Comparison of ENCODE assay signal across 8 cellular contexts in the genomic region with DNA sequence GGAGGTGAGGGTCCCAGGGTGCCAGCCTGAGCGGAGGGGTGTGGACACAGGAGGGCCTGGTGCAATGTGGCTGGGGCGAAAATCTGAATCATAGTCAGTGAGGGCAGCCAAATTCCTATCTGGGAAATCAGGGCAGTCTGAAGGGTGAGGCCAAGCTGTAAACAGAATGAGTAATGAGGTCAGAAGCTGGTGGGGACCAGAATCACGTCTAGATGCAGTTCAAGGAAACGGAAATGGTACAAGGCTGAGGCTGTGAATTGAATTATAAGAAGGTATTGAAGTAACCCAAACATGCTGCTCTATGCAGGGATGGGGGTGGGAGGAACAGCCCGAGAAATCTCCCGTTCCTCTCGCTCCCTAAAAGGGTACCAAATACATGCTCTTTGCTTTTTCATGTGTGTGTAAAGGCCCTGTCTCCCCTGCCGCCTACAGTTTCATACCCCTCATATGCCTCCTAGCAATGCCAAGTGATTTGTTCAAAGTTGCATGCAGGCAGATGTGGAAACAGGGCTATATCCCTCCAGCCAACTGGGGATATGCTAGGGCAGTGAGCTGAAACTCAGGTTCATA. TPM values are rescaled to one million over a fixed set of nuclear protein-coding genes. Genes with fewer than 3 reads are reported as not detected.
DNase-seq lines count a peak whose midpoint lies in the region; ATAC-seq, FAIRE-seq and TF ChIP-seq lines count a peak whose summit lies in the region.

No MANE protein-coding gene starts in this region.

- DNase-seq in A549 (ENCODE audit: low read depth in 1 of 2, low spot score in 1 of 2) (peak; percentile 88 to 96), bronchial epithelial cell (ENCODE audit: low read depth) (peak; percentile 99), uterus (peak; percentile 28 to 70), foreskin melanocyte (no peak), DMS53 treated with DMSO at 0.1 percent for 48 hours (lab: John Stamatoyannopoulos, UW; ENCODE audit: unreplicated experiment) (no peak), NCI-H82 (lab: John Stamatoyannopoulos, UW) (no peak)

- peak; percentile 64 to 78 for ATAC-seq in A549

- peak overlapping the region in 1 of 2 donors; percentile 23 for H3K9ac ChIP-seq in liver (ENCODE audit: low read depth in 1 of 2, low read length in 2 of 2)

- no peaks in the 10 kb centered on the region for H3K9me3 ChIP-seq in A549
- no peaks in the 10 kb centered on the region for H3K9me3 ChIP-seq in liver (ENCODE audit: control insufficient read depth in 4 of 4, low read length in 3 of 4)
- H3K9me3 ChIP-seq in uterus: no peaks in the 10 kb centered on the region

- peak overlapping the region; percentile 85 for H3K4me2 ChIP-seq in A549

- H3K4me3 ChIP-seq in A549 (no peak overlapping the region), bronchial epithelial cell (ENCODE audit: low read depth, low read length) (no peak overlapping the region), liver (ENCODE audit: low read depth in 1 of 3, low read length in 3 of 3) (no peak overlapping the region), uterus (no peak overlapping the region)

- WGBS in A549 (ENCODE audit: missing lambda C conversion rate): 3% methylated on average over 8 of the region's 8 CpGs
- WGBS in liver: 60% methylated on average over 8 of the region's 8 CpGs

- H3K27me3 ChIP-seq in bronchial epithelial cell (ENCODE audit: control insufficient read depth, insufficient read depth, low read length) (no peaks in the 10 kb centered on the region), liver (ENCODE audit: control insufficient read depth in 4 of 4, insufficient read depth in 4 of 4, low read length in 3 of 4) (no peaks in the 10 kb centered on the region), uterus (no peaks in the 10 kb centered on the region)

- POLR2A ChIA-PET in A549 (lab: Yijun Ruan, JAX): interaction anchor here (0.9 to 2.6 kb wide), 8 partner anchors 9 to 149 kb away, joined by 3 to 20 read pairs (median 6); a partner anchor contains a TSS

- TF ChIP-seq RAD21 in A549 (conservative IDR thresholded peaks at IDR 0.05 in 1 of 2, IDR thresholded peaks at IDR 0.05 in 1 of 2) (no peak; a peak in 2 of 5 replicates), Ishikawa (IDR thresholded peaks at IDR 0.05; ENCODE audit: low read depth) (no peak), liver (IDR thresholded peaks at IDR 0.05) (peak; percentile 9 to 18)

- H3K27ac ChIP-seq in A549 (peak overlapping the region; percentile 93 to 96), liver (ENCODE audit: low read depth in 1 of 2, low read length in 2 of 2) (peak overlapping the region; percentile 61 to 81), uterus (peak overlapping the region; percentile 77 to 91)

- FAIRE-seq in A549 (lab: Jason Lieb, UNC): no peak
- peak; percentile 77 for FAIRE-seq in bronchial epithelial cell (lab: Jason Lieb, UNC)

- TF ChIP-seq EP300 in A549 (IDR thresholded peaks at IDR 0.05): peak; percentile 60 to 74; a peak in 2 of 5 replicates
- no peak for TF ChIP-seq EP300 in Ishikawa (IDR thresholded peaks at IDR 0.05; ENCODE audit: borderline replicate concordance)

- H3K36me3 ChIP-seq in bronchial epithelial cell (ENCODE audit: control insufficient read depth, insufficient read depth, low read length): no peaks in the 10 kb centered on the region
- H3K36me3 ChIP-seq in liver (ENCODE audit: control insufficient read depth in 4 of 4, insufficient read depth in 3 of 4, low read depth in 1 of 4, low read length in 3 of 4): no peaks in the 10 kb centered on the region
- H3K36me3 ChIP-seq in uterus: no peaks in the 10 kb centered on the region

- CTCF ChIA-PET in A549 (lab: Yijun Ruan, JAX): interaction anchor here (0.7 to 10.1 kb wide), 10 partner anchors 10 to 117 kb away, joined by 3 to 64 read pairs (median 4); no protein-coding TSS in a partner anchor

- TF ChIP-seq POLR2A in A549 (IDR thresholded peaks at IDR 0.05; ENCODE audit: low read length): no peak
- no peak for TF ChIP-seq POLR2A in uterus (IDR thresholded peaks at IDR 0.05)

- TF ChIP-seq CTCF in A549 (IDR thresholded peaks at IDR 0.05) (no peak), bronchial epithelial cell (IDR thresholded peaks at IDR 0.05; ENCODE audit: insufficient read depth, low read length, severe bottlenecking) (no peak), liver (IDR thresholded peaks at IDR 0.05; ENCODE audit: low read depth, low read length, missing input control) (no peak), uterus (IDR thresholded peaks at IDR 0.05) (no peak)

- peaks cover 82% of the 10 kb centered on the region for H3K4me1 ChIP-seq in A549
- peaks cover 11 to 32% (median 17%) of the 10 kb centered on the region in 4 donors for H3K4me1 ChIP-seq in liver (ENCODE audit: control insufficient read depth in 4 of 4, insufficient read depth in 4 of 4, low read length in 3 of 4)
- H3K4me1 ChIP-seq in uterus: peaks cover 0 to 11% of the 10 kb centered on the region in 2 donors

- intact Hi-C loops in uterus (cut with DNase I; ENCODE audit: low total_unique reads): no loop called here

TF ChIP-seq in A549, 52 proteins besides CTCF, POLR2A, EP300 and RAD21 (continues in another document):
- TF ChIP-seq, protein P1, sequence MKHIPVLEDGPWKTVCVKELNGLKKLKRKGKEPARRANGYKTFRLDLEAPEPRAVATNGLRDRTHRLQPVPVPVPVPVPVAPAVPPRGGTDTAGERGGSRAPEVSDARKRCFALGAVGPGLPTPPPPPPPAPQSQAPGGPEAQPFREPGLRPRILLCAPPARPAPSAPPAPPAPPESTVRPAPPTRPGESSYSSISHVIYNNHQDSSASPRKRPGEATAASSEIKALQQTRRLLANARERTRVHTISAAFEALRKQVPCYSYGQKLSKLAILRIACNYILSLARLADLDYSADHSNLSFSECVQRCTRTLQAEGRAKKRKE (CRISPR knock-in tag; IDR thresholded peaks at IDR 0.05; ENCODE audit: low read depth): peak; percentile 57; the same call in 1 of the 2 replicates
- TF ChIP-seq HOXB5 (CRISPR knock-in tag; IDR thresholded peaks at IDR 0.05): peak; percentile 67
- TF ChIP-seq ESRRA (IDR thresholded peaks at IDR 0.05; ENCODE audit: borderline replicate concordance, low read length): no peak
- no peak for TF ChIP-seq CHD4 (IDR thresholded peaks at IDR 0.05; ENCODE audit: borderline replicate concordance)
- peak in 1 of 2 experiments; percentile 73; a peak in 1 of 4 replicates for TF ChIP-seq CEBPB (IDR thresholded peaks at IDR 0.05)
- no peak for TF ChIP-seq RNF2 (IDR thresholded peaks at IDR 0.05; ENCODE audit: borderline replicate concordance, low read depth)
- TF ChIP-seq FOSB (CRISPR knock-in tag; IDR thresholded peaks at IDR 0.05): no peak
- peak; percentile 76 for TF ChIP-seq FOSL2 (IDR thresholded peaks at IDR 0.05)
- TF ChIP-seq FOSL2 (CRISPR knock-in tag; IDR thresholded peaks at IDR 0.05): peak; percentile 95

TF ChIP-seq in liver, 16 proteins besides CTCF, POLR2A, EP300 and RAD21 (continues in another document):
- TF ChIP-seq JUND (IDR thresholded peaks at IDR 0.05) (peak in 1 of 2 donors; percentile 88), NR2F2 (IDR thresholded peaks at IDR 0.05) (no peak), HNF4G (IDR thresholded peaks at IDR 0.05) (no peak), HNF4A (conservative IDR thresholded peaks at IDR 0.05) (peak in 1 of 2 donors; percentile 67), RXRA (IDR thresholded peaks at IDR 0.05) (peak in 1 of 2 donors; percentile 72)
- TF ChIP-seq, protein P2, sequence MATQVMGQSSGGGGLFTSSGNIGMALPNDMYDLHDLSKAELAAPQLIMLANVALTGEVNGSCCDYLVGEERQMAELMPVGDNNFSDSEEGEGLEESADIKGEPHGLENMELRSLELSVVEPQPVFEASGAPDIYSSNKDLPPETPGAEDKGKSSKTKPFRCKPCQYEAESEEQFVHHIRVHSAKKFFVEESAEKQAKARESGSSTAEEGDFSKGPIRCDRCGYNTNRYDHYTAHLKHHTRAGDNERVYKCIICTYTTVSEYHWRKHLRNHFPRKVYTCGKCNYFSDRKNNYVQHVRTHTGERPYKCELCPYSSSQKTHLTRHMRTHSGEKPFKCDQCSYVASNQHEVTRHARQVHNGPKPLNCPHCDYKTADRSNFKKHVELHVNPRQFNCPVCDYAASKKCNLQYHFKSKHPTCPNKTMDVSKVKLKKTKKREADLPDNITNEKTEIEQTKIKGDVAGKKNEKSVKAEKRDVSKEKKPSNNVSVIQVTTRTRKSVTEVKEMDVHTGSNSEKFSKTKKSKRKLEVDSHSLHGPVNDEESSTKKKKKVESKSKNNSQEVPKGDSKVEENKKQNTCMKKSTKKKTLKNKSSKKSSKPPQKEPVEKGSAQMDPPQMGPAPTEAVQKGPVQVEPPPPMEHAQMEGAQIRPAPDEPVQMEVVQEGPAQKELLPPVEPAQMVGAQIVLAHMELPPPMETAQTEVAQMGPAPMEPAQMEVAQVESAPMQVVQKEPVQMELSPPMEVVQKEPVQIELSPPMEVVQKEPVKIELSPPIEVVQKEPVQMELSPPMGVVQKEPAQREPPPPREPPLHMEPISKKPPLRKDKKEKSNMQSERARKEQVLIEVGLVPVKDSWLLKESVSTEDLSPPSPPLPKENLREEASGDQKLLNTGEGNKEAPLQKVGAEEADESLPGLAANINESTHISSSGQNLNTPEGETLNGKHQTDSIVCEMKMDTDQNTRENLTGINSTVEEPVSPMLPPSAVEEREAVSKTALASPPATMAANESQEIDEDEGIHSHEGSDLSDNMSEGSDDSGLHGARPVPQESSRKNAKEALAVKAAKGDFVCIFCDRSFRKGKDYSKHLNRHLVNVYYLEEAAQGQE (IDR thresholded peaks at IDR 0.05): no peak
- TF ChIP-seq, protein P3, sequence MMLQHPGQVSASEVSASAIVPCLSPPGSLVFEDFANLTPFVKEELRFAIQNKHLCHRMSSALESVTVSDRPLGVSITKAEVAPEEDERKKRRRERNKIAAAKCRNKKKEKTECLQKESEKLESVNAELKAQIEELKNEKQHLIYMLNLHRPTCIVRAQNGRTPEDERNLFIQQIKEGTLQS (IDR thresholded peaks at IDR 0.05): no peak

RNA-seq across cellular contexts. Expression of a gene that starts 35.2 kb away (rescaled TPM):
- polyA plus RNA-seq in A549 (2011; rRNA removed): 19.0 and 21.9 TPM in 2 replicates
- 24.5 and 35.6 TPM in 2 replicates for polyA plus RNA-seq in A549 (2012; cell fraction: cytosol; rRNA removed)
- 78.3 and 86.2 TPM in 2 replicates for polyA plus RNA-seq in A549 (2012; cell fraction: nucleus; rRNA removed)
- polyA plus RNA-seq in A549 (2017; fragmentation: RNase III; extraction: RNeasy Plus Mini Kit Qiagen cat#74134 plus additional on column Dnase treatment): 12.3 to 16.6 TPM (median 15.4 TPM) in 3 replicates
- polyA minus RNA-seq in A549 (2011; rRNA and poly(A)+ RNA removed): 28.6 and 29.4 TPM in 2 replicates
- 29.2 and 35.3 TPM in 2 replicates for total RNA-seq in bronchial epithelial cell
- 100 to 1,000 TPM in 1 of 2 donors, 10 to 100 TPM in 1; 10.9 to 141 TPM for total RNA-seq in liver
- polyA plus RNA-seq in liver: 10 to 100 TPM in 1 of 2 donors, 1 to 10 TPM in 1; 5.5 to 10.4 TPM
- total RNA-seq in uterus: 10 to 100 TPM in 3 of 4 donors, 1 to 10 TPM in 1; 2.0 to 44.5 (median 28.8) TPM

Comparison
In these comparisons a context has a peak if more than half of its experiments do, and no peak if none do; other contexts are left out.
1. DNase-seq: peak in A549 (2 of 2), bronchial epithelial cell (single experiment) and uterus (2 of 2); none in foreskin melanocyte (single experiment), DMS53 treated with DMSO at 0.1 percent for 48 hours (single experiment) and NCI-H82 (single experiment).
2. Peak in every context shown above with its lines, with median percentiles within 50 percentile points of each other: H3K27ac ChIP-seq.